ENCODE assay signal across 20 cellular contexts in the genomic region with DNA sequence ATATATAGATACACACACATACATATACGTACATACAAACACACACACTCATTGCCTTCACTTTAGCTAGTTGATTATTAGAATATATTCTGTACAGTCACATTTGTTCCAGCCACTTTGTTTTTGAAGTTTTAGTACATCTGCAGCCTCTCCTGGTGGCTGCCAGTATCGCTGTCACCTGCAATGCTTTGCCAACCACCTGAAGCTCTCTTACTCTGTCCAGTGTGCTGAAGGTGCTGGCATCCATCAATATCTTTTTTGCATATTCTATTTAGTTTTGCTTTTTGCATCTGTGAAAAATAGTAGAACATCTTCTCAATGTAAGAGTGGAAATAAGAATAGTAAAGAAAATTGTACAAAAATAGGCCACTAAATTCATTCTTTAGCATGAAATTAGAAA.
"Had no signal": no experiment of that assay in that cellular context is flagged by ENCODE, and none has a peak within 500 bp of the region (broad histone marks: within the 10 kb centered on the region; RNA-seq: fewer than 3 reads in every experiment).

No MANE protein-coding gene starts in this region.

- H3K4me1 Mint-ChIP-seq: T-helper 17 cell had no signal

- H3K9me3 ChIP-seq: psoas muscle, suprapubic skin, upper lobe of left lung had no signal

- H3K27me3 Mint-ChIP-seq: activated naive CD8-positive, alpha-beta T cell; brain; T-helper 17 cell had no signal

- H3K4me3 ChIP-seq: left ventricle myocardium inferior, psoas muscle, sigmoid colon, suprapubic skin, upper lobe of left lung had no signal

- H3K27ac ChIP-seq: left ventricle myocardium inferior, psoas muscle, sigmoid colon, suprapubic skin, upper lobe of left lung had no signal

- FAIRE-seq: TTC549 had no signal

- DNase-seq: activated effector memory CD4-positive, alpha-beta T cell treated with anti-CD3 and anti-CD28 coated beads, Interleukin-2, amount 50 U/mL, for 16 hours; activated T-cell treated with anti-CD3 and anti-CD28 coated beads, Interleukin-2, amount 50 U/mL, for 1 hour; amygdala; glutamatergic neuron; left ventricle myocardium inferior; mesendoderm; nephron progenitor cell; psoas muscle; sigmoid colon; stimulated activated CD4-positive, alpha-beta T cell treated with anti-CD3 and anti-CD28 coated beads, Interleukin-12 subunit alpha, Interleukin-12 subunit beta, amount 100 ng/mL, for 4 hours; stimulated activated CD4-positive, alpha-beta T cell treated with anti-CD3 and anti-CD28 coated beads, Interleukin-2, amount 100 ng/mL, for 48 hours; stimulated activated naive CD8-positive, alpha-beta T cell treated with anti-CD3 and anti-CD28 coated beads, Interleukin-15, Interleukin-2, amounts not matched to agents 100 U/mL and 50 U/mL, for 24 hours; T-helper 17 cell; upper lobe of left lung had no signal

- H3K4me1 ChIP-seq: left ventricle myocardium inferior, psoas muscle had no signal

- ATAC-seq: activated CD4-positive, CD25-positive, alpha-beta regulatory T cell treated with anti-CD3 and anti-CD28 coated beads, Interleukin-2, amount 50 U/mL, for 24 hours; esophagus mucosa; psoas muscle; stimulated activated naive CD8-positive, alpha-beta T cell treated with anti-CD3 and anti-CD28 coated beads, Interleukin-15, Interleukin-2, amounts not matched to agents 100 U/mL and 50 U/mL, for 24 hours; T-helper 17 cell had no signal

- H3K36me3 ChIP-seq: left ventricle myocardium inferior, sigmoid colon, suprapubic skin, upper lobe of left lung had no signal

- H3K4me3 Mint-ChIP-seq: activated naive CD8-positive, alpha-beta T cell; brain; nephron progenitor cell; T-helper 17 cell had no signal

- H3K27me3 ChIP-seq: sigmoid colon, suprapubic skin, upper lobe of left lung had no signal

- H3K27ac Mint-ChIP-seq: activated naive CD8-positive, alpha-beta T cell; nephron progenitor cell; T-helper 17 cell had no signal
